ENCODE assay signal across 8 cellular contexts in genomic region chr1:225428066-225428878, GRCh38. TPM values are rescaled to one million over a fixed set of nuclear protein-coding genes. Genes with fewer than 3 reads are reported as not detected.
DNase-seq lines count a peak whose midpoint lies in the region; ATAC-seq and TF ChIP-seq lines count a peak whose summit lies in the region.

No MANE protein-coding gene starts in this region.

- H3K27ac Mint-ChIP-seq in GM23338 = peak overlapping the region; percentile 97
- H3K27ac Mint-ChIP-seq in stimulated activated naive CD8-positive, alpha-beta T cell treated with anti-CD3 and anti-CD28 coated beads, Interleukin-15, amount 100 ng/mL, for 72 hours = peak overlapping the region; percentile 91 to 94

- CTCF ChIA-PET in RWPE1 (lab: Yijun Ruan, JAX) = interaction anchor here (0.6 to 2.5 kb wide), 6 partner anchors 33 to 559 kb away, joined by 3 to 11 read pairs (median 3); partner anchors contain the start of gene SRP9

- peak overlapping the region; percentile 97 for H3K27ac ChIP-seq in GM23338 (ENCODE audit: low read depth)
- peak overlapping the region; percentile 94 for H3K27ac ChIP-seq in RWPE1
- peak overlapping the region; percentile 92 for H3K27ac ChIP-seq in neural cell (ENCODE audit: low read length)

- peaks cover 49% of the 10 kb centered on the region for H3K4me1 Mint-ChIP-seq in GM23338
- peaks cover 54% of the 10 kb centered on the region for H3K4me1 Mint-ChIP-seq in stimulated activated naive CD8-positive, alpha-beta T cell treated with anti-CD3 and anti-CD28 coated beads, Interleukin-15, amount 100 ng/mL, for 72 hours

- H3K27me3 ChIP-seq in GM23338 (ENCODE audit: insufficient read depth) = peaks cover 26% of the 10 kb centered on the region
- no peaks in the 10 kb centered on the region for H3K27me3 ChIP-seq in neural cell (ENCODE audit: insufficient read depth, low read depth, low read length)

- DNase-seq in EH (ENCODE audit: low read depth) = peak; percentile 89
- DNase-seq in GM23338 (ENCODE audit: low spot score) = peak; percentile 94
- DNase-seq in Kasumi-1 (lab: John Stamatoyannopoulos, UW) = peak; percentile 81 to 84
- DNase-seq in RWPE1 (ENCODE audit: low spot score) = peak; percentile 98
- peak; percentile 97 for DNase-seq in activated effector memory CD4-positive, alpha-beta T cell treated with anti-CD3 and anti-CD28 coated beads, Interleukin-2, amount 50 U/mL, for 16 hours
- peak; percentile 77 for DNase-seq in fibroblast of the aortic adventitia (ENCODE audit: low read depth)
- DNase-seq in stimulated activated naive CD8-positive, alpha-beta T cell treated with anti-CD3 and anti-CD28 coated beads, Interleukin-15, amount 100 ng/mL, for 72 hours = peak; percentile 87 to 92

- H3K27me3 Mint-ChIP-seq in GM23338 (ENCODE audit: insufficient read depth, low read depth, poor library complexity) = peaks cover 29% of the 10 kb centered on the region
- no peaks in the 10 kb centered on the region for H3K27me3 Mint-ChIP-seq in stimulated activated naive CD8-positive, alpha-beta T cell treated with anti-CD3 and anti-CD28 coated beads, Interleukin-15, amount 100 ng/mL, for 72 hours

- H3K36me3 ChIP-seq in GM23338 (ENCODE audit: insufficient read depth) (0 out of 2 replicates have a peak, but pooled peaks cover 4% of the 10 kb centered on the region), neural cell (ENCODE audit: insufficient read depth, low read length) (no peaks in the 10 kb centered on the region)

- peak overlapping the region; percentile 81 for H3K4me2 ChIP-seq in GM23338
- peak overlapping the region; percentile 97 for H3K4me2 ChIP-seq in neural cell (ENCODE audit: low read length)

- H4K20me1 ChIP-seq in GM23338 (replicated peaks; ENCODE audit: insufficient read depth) = peaks cover 37% of the 10 kb centered on the region
- peaks cover 27% of the 10 kb centered on the region for H4K20me1 ChIP-seq in neural cell (ENCODE audit: insufficient read depth)

- peaks cover 42% of the 10 kb centered on the region for H3K79me2 ChIP-seq in GM23338 (replicated peaks; ENCODE audit: insufficient read depth)
- H3K79me2 ChIP-seq in neural cell (replicated peaks; ENCODE audit: insufficient read depth, low read length) = peaks cover 39% of the 10 kb centered on the region

- TF ChIP-seq RAD21 in neural cell (conservative IDR thresholded peaks at IDR 0.05) = no peak

- peaks cover 30% of the 10 kb centered on the region; the same call in 2 of the 3 replicates for H3K9me3 Mint-ChIP-seq in GM23338
- H3K9me3 Mint-ChIP-seq in stimulated activated naive CD8-positive, alpha-beta T cell treated with anti-CD3 and anti-CD28 coated beads, Interleukin-15, amount 100 ng/mL, for 72 hours = no peaks in the 10 kb centered on the region

- POLR2A ChIA-PET in RWPE1 (lab: Yijun Ruan, JAX; ENCODE audit: low non-redundant PET) = interaction anchor here (1.0 to 1.1 kb wide), 2 partner anchors 16 to 26 kb away, joined by 3 read pairs; no protein-coding TSS in a partner anchor

- no peak for TF ChIP-seq CTCF in GM23338 (conservative IDR thresholded peaks at IDR 0.05; ENCODE audit: low read depth in 2 of 2)
- TF ChIP-seq CTCF in RWPE1 (conservative IDR thresholded peaks at IDR 0.05; ENCODE audit: low read depth) = no peak
- no peak for TF ChIP-seq CTCF in fibroblast of the aortic adventitia (IDR thresholded peaks at IDR 0.05; ENCODE audit: insufficient read depth, low read length)
- TF ChIP-seq CTCF in neural cell (IDR thresholded peaks at IDR 0.05; ENCODE audit: poor library complexity, severe bottlenecking) = no peak

- H3K9me3 ChIP-seq in neural cell (ENCODE audit: low read length) = no peaks in the 10 kb centered on the region

- ATAC-seq in GM23338 = peak; percentile 85
- ATAC-seq in stimulated activated naive CD8-positive, alpha-beta T cell treated with anti-CD3 and anti-CD28 coated beads, Interleukin-15, amount 100 ng/mL, for 72 hours = peak; percentile 93

- H3K4me3 Mint-ChIP-seq in GM23338 = peak overlapping the region; percentile 77
- peak overlapping the region; percentile 84 to 96 for H3K4me3 Mint-ChIP-seq in stimulated activated naive CD8-positive, alpha-beta T cell treated with anti-CD3 and anti-CD28 coated beads, Interleukin-15, amount 100 ng/mL, for 72 hours

- H3F3A ChIP-seq in GM23338 (replicated peaks; ENCODE audit: low read depth) (peaks cover 12% of the 10 kb centered on the region; the same call in 1 of the 2 replicates), neural cell (ENCODE audit: insufficient read depth, low read length, poor library complexity, severe bottlenecking) (peaks cover 7% of the 10 kb centered on the region)

- H2AFZ ChIP-seq in GM23338 (peak overlapping the region; percentile 92), neural cell (ENCODE audit: low read depth, low read length) (peak overlapping the region; percentile 89)

- H3K36me3 Mint-ChIP-seq in GM23338 (ENCODE audit: low read depth) = peaks cover 20% of the 10 kb centered on the region; the same call in 2 of the 3 replicates

- H3K9me2 ChIP-seq in GM23338 (ENCODE audit: insufficient read depth) (no peaks in the 10 kb centered on the region), neural cell (ENCODE audit: insufficient read depth, low read length) (no peaks in the 10 kb centered on the region)

- H3K4me3 ChIP-seq in GM23338 = peak overlapping the region; percentile 90
- peak overlapping the region; percentile 89 for H3K4me3 ChIP-seq in fibroblast of the aortic adventitia (ENCODE audit: low read depth, low read length)
- H3K4me3 ChIP-seq in neural cell (ENCODE audit: low read length) = peak overlapping the region; percentile 95

- H3K4me1 ChIP-seq in GM23338 (ENCODE audit: insufficient read depth) = peaks cover 45% of the 10 kb centered on the region

- H3K9ac ChIP-seq in neural cell (ENCODE audit: low read length) = peak overlapping the region; percentile 95

- no peak for TF ChIP-seq EP300 in neural cell (conservative IDR thresholded peaks at IDR 0.05; ENCODE audit: poor library complexity, severe bottlenecking)

TF ChIP-seq in GM23338, 12 proteins besides CTCF, POLR2A, EP300 and RAD21 (continues in another document):
- TF ChIP-seq STAT1 (IDR thresholded peaks at IDR 0.05; ENCODE audit: unreplicated experiment) = no peak
- TF ChIP-seq ZNF331 (CRISPR knock-in tag; IDR thresholded peaks at IDR 0.05; ENCODE audit: low read depth) = no peak
- TF ChIP-seq EZH2 (IDR thresholded peaks at IDR 0.05; ENCODE audit: low read depth, unreplicated experiment) = no peak
- TF ChIP-seq REST (IDR thresholded peaks at IDR 0.05; ENCODE audit: unreplicated experiment) = no peak

TF ChIP-seq in neural cell, 6 proteins besides CTCF, POLR2A, EP300 and RAD21:
- TF ChIP-seq MXI1 (conservative IDR thresholded peaks at IDR 0.05; ENCODE audit: poor library complexity, severe bottlenecking) = peak; percentile 34
- peak; percentile 81 for TF ChIP-seq TAF1 (IDR thresholded peaks at IDR 0.05; ENCODE audit: low read depth)
- peak; percentile 74 for TF ChIP-seq POLR2AphosphoS5 (IDR thresholded peaks at IDR 0.05)
- TF ChIP-seq REST (IDR thresholded peaks at IDR 0.05; ENCODE audit: borderline replicate concordance) = peak; percentile 84
- no peak for TF ChIP-seq EZH2 (IDR thresholded peaks at IDR 0.05; ENCODE audit: borderline replicate concordance, insufficient read depth, low read length, poor library complexity, severe bottlenecking)
- TF ChIP-seq SMC3 (conservative IDR thresholded peaks at IDR 0.05; ENCODE audit: poor library complexity) = peak; percentile 31

RNA-seq across cellular contexts. Expression of gene LBR, which starts 0.4 kb away (rescaled TPM):
- total RNA-seq in GM23338 (2014; rRNA removed; shearing (Covaris generic)) = 91.3 and 93.6 TPM in 2 replicates
- 41.9 and 50.6 TPM in 2 replicates for polyA plus RNA-seq in GM23338 (2016; fragmentation: Nextera tagmentation; extraction: Ambion mirVana)
- 18.9 and 32.1 TPM in 2 replicates for total RNA-seq in fibroblast of the aortic adventitia (ENCODE audit: low replicate concordance)
- polyA plus RNA-seq in neural cell = 143 and 156 TPM in 2 replicates
- 163 and 173 TPM in 2 replicates for polyA minus RNA-seq in neural cell

Comparison
In these comparisons a context has a peak if more than half of its experiments do, and no peak if none do; other contexts are left out.
1. Peak in every context shown above with its lines: DNase-seq, ATAC-seq, H3K4me3 ChIP-seq and H3K27ac ChIP-seq.